8 cellular contexts compared by ENCODE assay signal in genomic region chr3:56801597-56802410, GRCh38. TPM values are rescaled to one million over a fixed set of nuclear protein-coding genes. Genes with fewer than 3 reads are reported as not detected.
DNase-seq lines count a peak whose midpoint lies in the region; ATAC-seq and TF ChIP-seq lines count a peak whose summit lies in the region.

ARHGEF3 (minus strand) TSS chr3:56801949; CDS start chr3:56801798, 151 bp downstream.

- peak; percentile 78 for DNase-seq in CD14-positive monocyte (ENCODE audit: low spot score)
- peak; percentile 60 for DNase-seq in NOMO-1 treated with dmso at 0.1 percent for 144 hours (lab: John Stamatoyannopoulos, UW; ENCODE audit: unreplicated experiment)
- DNase-seq in activated T-cell treated with anti-CD3 and anti-CD28 coated beads for 1 hour (ENCODE audit: low read depth): peak; percentile 79
- peak; percentile 76 for DNase-seq in epidermal melanocyte (ENCODE audit: insufficient read length, low spot score)
- DNase-seq in stimulated activated CD8-positive, alpha-beta memory T cell treated with anti-CD3 and anti-CD28 coated beads, Interleukin-4, amount 100 ng/mL, for 24 hours (ENCODE audit: low read depth): peak; percentile 78

- H3K4me1 Mint-ChIP-seq in CD14-positive monocyte: peaks cover 41% of the 10 kb centered on the region

- H3K27me3 ChIP-seq in mononuclear cell (ENCODE audit: insufficient read depth, low read length): no peaks in the 10 kb centered on the region

- H3K36me3 Mint-ChIP-seq in CD14-positive monocyte: peaks cover 3 to 18% of the 10 kb centered on the region in 2 donors

- peaks cover 0 to 2% (median 2%) of the 10 kb centered on the region in 3 donors for H3K27me3 Mint-ChIP-seq in CD14-positive monocyte (ENCODE audit: low read depth in 3 of 3)

- H3K9me3 Mint-ChIP-seq in CD14-positive monocyte: peaks cover 0 to 2% (median 0%) of the 10 kb centered on the region in 7 donors

- intact Hi-C loops in CD14-positive monocyte (cut with micrococcal nuclease): loop anchor here (2.0 to 10.0 kb wide), 7 partner anchors 49 to 247 kb away; partner anchors contain the start of genes CCDC66 (in 1 of the 2) and TASOR (in 1 of the 2)

- peak within 1 kb of the TSS; percentile 91 for H3K4me3 ChIP-seq in mononuclear cell (ENCODE audit: low read length)

- peak within 1 kb of the TSS; percentile 99 to 100 for H3K4me3 Mint-ChIP-seq in CD14-positive monocyte

- no peaks in the 10 kb centered on the region for H3K9me3 ChIP-seq in mononuclear cell (ENCODE audit: low read depth, low read length)

- H3K27ac Mint-ChIP-seq in CD14-positive monocyte: peak within 1 kb of the TSS; percentile 84 to 93 (median 88)

- peaks cover 43% of the 10 kb centered on the region for H3K4me1 ChIP-seq in mononuclear cell (ENCODE audit: insufficient read depth, low read length)

- ATAC-seq in GM19324 (IDR thresholded peaks at IDR 0.05; ENCODE audit: low FRiP score, unreplicated experiment) (peak; percentile 79), HG03469 (IDR thresholded peaks at IDR 0.05; ENCODE audit: unreplicated experiment) (peak; percentile 38)

- peak; percentile 25 for TF ChIP-seq CTCF in CD14-positive monocyte (IDR thresholded peaks at IDR 0.05)

RNA-seq across cellular contexts. Expression of gene ARHGEF3, which starts in this region (rescaled TPM):
- polyA plus RNA-seq in CD14-positive monocyte: 10 to 100 TPM; 22.6 to 29.5 TPM
- 38.0 TPM for total RNA-seq in mononuclear cell

Comparison
In these comparisons a context has a peak if more than half of its experiments do, and no peak if none do; other contexts are left out.
1. Peak in every context shown above with its lines: DNase-seq, ATAC-seq and H3K4me3 ChIP-seq.